ENCODE assay signal across 15 cellular contexts in genomic region chr22:25167082-25167481, GRCh38. TPM values are rescaled to one million over a fixed set of nuclear protein-coding genes. Genes with fewer than 3 reads are reported as not detected.
"Had no signal": no experiment of that assay in that cellular context is flagged by ENCODE, and none has a peak within 500 bp of the region (broad histone marks: within the 10 kb centered on the region; RNA-seq: fewer than 3 reads in every experiment).

No MANE protein-coding gene starts in this region.

- H3K27ac Mint-ChIP-seq: activated CD4-positive, alpha-beta memory T cell treated with anti-CD3 and anti-CD28 coated beads, Interleukin-2, amount 10 ng/mL, durations not matched to agents 7 days and 5 days; activated CD4-positive, alpha-beta T cell treated with anti-CD3 and anti-CD28 coated beads for 36 hours; mesothelial cell of epicardium; neural progenitor cell had no signal

- H3K4me1 ChIP-seq: neural progenitor cell, pancreas, uterus had no signal

- H3K36me3 ChIP-seq: neural progenitor cell, uterus had no signal

- H3K36me3 Mint-ChIP-seq: mesothelial cell of epicardium had no signal

- ATAC-seq: activated CD4-positive, alpha-beta T cell treated with anti-CD3 and anti-CD28 coated beads for 36 hours; lower lobe of right lung; pancreas had no signal

- H3K27me3 ChIP-seq: neural progenitor cell, pancreas, uterus had no signal

- DNase-seq: activated CD4-positive, alpha-beta memory T cell treated with anti-CD3 and anti-CD28 coated beads, Interleukin-2, amount 10 ng/mL, durations not matched to agents 7 days and 5 days; activated CD4-positive, alpha-beta T cell treated with anti-CD3 and anti-CD28 coated beads for 36 hours; activated gamma-delta T cell; activated T-cell treated with anti-CD3 and anti-CD28 coated beads, Interleukin-2, amount 50 U/mL, for 48 hours; aorta; hypothalamus; lower lobe of right lung; pancreas; T1000; uterus had no signal

- H3K9me3 ChIP-seq: lower lobe of right lung, pancreas, uterus had no signal

- H3K27ac ChIP-seq: lower lobe of right lung, neural progenitor cell, pancreas, uterus, VCaP had no signal

- H2AFZ ChIP-seq: neural progenitor cell had no signal

- H3K9ac ChIP-seq: neural progenitor cell had no signal

- H3K4me3 ChIP-seq: lower lobe of right lung, neural progenitor cell, pancreas, smooth muscle cell, uterus had no signal

- FAIRE-seq: pancreas had no signal

- H3K9me3 Mint-ChIP-seq: activated CD4-positive, alpha-beta memory T cell treated with anti-CD3 and anti-CD28 coated beads, Interleukin-2, amount 10 ng/mL, durations not matched to agents 7 days and 5 days; mesothelial cell of epicardium; neural progenitor cell had no signal

- H3K4me2 ChIP-seq: neural progenitor cell, smooth muscle cell had no signal

RNA-seq across cellular contexts. Expression of gene CRYBB3, which starts 32.6 kb away (rescaled TPM):
- total RNA-seq: myocyte, smooth muscle cell, uterus had no signal
- polyA plus RNA-seq: smooth muscle cell had no signal

RNA-seq across cellular contexts. Expression of gene CRYBB2, which starts 52.4 kb away (rescaled TPM):
- total RNA-seq: activated CD4-positive, alpha-beta memory T cell treated with anti-CD3 and anti-CD28 coated beads, Interleukin-2, amount 10 ng/mL, durations not matched to agents 7 days and 5 days; lower lobe of right lung; mesothelial cell of epicardium; myocyte; smooth muscle cell; uterus had no signal
- polyA plus RNA-seq: smooth muscle cell had no signal
